In genomic region chr20:8019178-8019997, GRCh38 we compare ENCODE assay signal across 8 cellular contexts. TPM values are rescaled to one million over a fixed set of nuclear protein-coding genes. Genes with fewer than 3 reads are reported as not detected.
DNase-seq lines count a peak whose midpoint lies in the region; ATAC-seq and FAIRE-seq lines count a peak whose summit lies in the region.

A gene with protein sequence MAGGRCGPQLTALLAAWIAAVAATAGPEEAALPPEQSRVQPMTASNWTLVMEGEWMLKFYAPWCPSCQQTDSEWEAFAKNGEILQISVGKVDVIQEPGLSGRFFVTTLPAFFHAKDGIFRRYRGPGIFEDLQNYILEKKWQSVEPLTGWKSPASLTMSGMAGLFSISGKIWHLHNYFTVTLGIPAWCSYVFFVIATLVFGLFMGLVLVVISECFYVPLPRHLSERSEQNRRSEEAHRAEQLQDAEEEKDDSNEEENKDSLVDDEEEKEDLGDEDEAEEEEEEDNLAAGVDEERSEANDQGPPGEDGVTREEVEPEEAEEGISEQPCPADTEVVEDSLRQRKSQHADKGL (minus strand): TSS chr20:8019761. CDS start chr20:8019613, 148 bp downstream.

- peaks cover 4% of the 10 kb centered on the region for H3K36me3 Mint-ChIP-seq in activated CD4-positive, alpha-beta T cell treated with anti-CD3 and anti-CD28 coated beads, Interleukin-2, amount 10 ng/mL, durations not matched to agents 7 days and 5 days (ENCODE audit: low read depth)

- peak; percentile 95 for FAIRE-seq in GM19239 (lab: Jason Lieb, UNC)

- CTCF ChIA-PET in activated CD4-positive, alpha-beta T cell treated with anti-CD3 and anti-CD28 coated beads, Interleukin-2, amount 10 ng/mL, durations not matched to agents 7 days and 5 days (lab: Charles Lee) = no interaction called here

- H3K27ac ChIP-seq in BLaER1 = peak within 1 kb of the TSS; percentile 95

- peaks cover 19% of the 10 kb centered on the region for H3K4me1 Mint-ChIP-seq in activated CD4-positive, alpha-beta T cell treated with anti-CD3 and anti-CD28 coated beads, Interleukin-2, amount 10 ng/mL, durations not matched to agents 7 days and 5 days

- peak within 1 kb of the TSS; percentile 87 for H3K4me3 Mint-ChIP-seq in activated CD4-positive, alpha-beta T cell treated with anti-CD3 and anti-CD28 coated beads, Interleukin-2, amount 10 ng/mL, durations not matched to agents 7 days and 5 days

- ATAC-seq in HG03457 (IDR thresholded peaks at IDR 0.05; ENCODE audit: unreplicated experiment) (peak; percentile 84), left lobe of liver (peak; percentile 96)

- peaks cover 11% of the 10 kb centered on the region for H3K36me3 ChIP-seq in BLaER1

- peaks cover 2% of the 10 kb centered on the region for H3K27me3 Mint-ChIP-seq in activated CD4-positive, alpha-beta T cell treated with anti-CD3 and anti-CD28 coated beads, Interleukin-2, amount 10 ng/mL, durations not matched to agents 7 days and 5 days

- no peaks in the 10 kb centered on the region for H3K9me3 Mint-ChIP-seq in activated CD4-positive, alpha-beta T cell treated with anti-CD3 and anti-CD28 coated beads, Interleukin-2, amount 10 ng/mL, durations not matched to agents 7 days and 5 days

- POLR2A ChIA-PET in activated CD4-positive, alpha-beta T cell treated with anti-CD3 and anti-CD28 coated beads, Interleukin-2, amount 10 ng/mL, durations not matched to agents 7 days and 5 days (lab: Charles Lee) = interaction anchor here (0.6 kb wide), 1 partner anchor 341 kb away, joined by 3 read pairs; no protein-coding TSS in a partner anchor

- peak within 1 kb of the TSS; percentile 89 for H3K4me2 ChIP-seq in BLaER1

- peak within 1 kb of the TSS; percentile 89 for H3K27ac Mint-ChIP-seq in activated CD4-positive, alpha-beta T cell treated with anti-CD3 and anti-CD28 coated beads, Interleukin-2, amount 10 ng/mL, durations not matched to agents 7 days and 5 days

- H3K4me1 ChIP-seq in BLaER1 = peaks cover 39% of the 10 kb centered on the region

- H3K9ac ChIP-seq in BLaER1 = peak within 1 kb of the TSS; percentile 96

- H3K27me3 ChIP-seq in BLaER1 = no peaks in the 10 kb centered on the region

- peaks cover 30% of the 10 kb centered on the region for H4K20me1 ChIP-seq in BLaER1

- DNase-seq in GM19239 (ENCODE audit: insufficient read length, low spot score) (peak; percentile 67), NCI-H524 (lab: John Stamatoyannopoulos, UW) (peak; percentile 92 to 96), cortex of kidney (lab: John Stamatoyannopoulos, UW) (peak; percentile 27), left lobe of liver (ENCODE audit: low spot score) (peak; percentile 99)
- peak; percentile 89 for DNase-seq in activated CD4-positive, alpha-beta T cell treated with anti-CD3 and anti-CD28 coated beads, Interleukin-2, amount 10 ng/mL, durations not matched to agents 7 days and 5 days
- DNase-seq in stimulated activated CD4-positive, alpha-beta T cell treated with anti-CD3 and anti-CD28 coated beads, Interleukin-2, amount 100 ng/mL, for 4 hours (ENCODE audit: low read depth) = peak; percentile 80

- H3K4me3 ChIP-seq in BLaER1 = peak within 1 kb of the TSS; percentile 89

- H3K9me3 ChIP-seq in BLaER1 = no peaks in the 10 kb centered on the region

RNA-seq across cellular contexts. Expression of the gene that starts here (rescaled TPM):
- 10 to 100 TPM; 41.4 to 44.8 TPM for total RNA-seq in activated CD4-positive, alpha-beta T cell treated with anti-CD3 and anti-CD28 coated beads, Interleukin-2, amount 10 ng/mL, durations not matched to agents 7 days and 5 days
- total RNA-seq in left lobe of liver = 30.5 TPM

Comparison
In these comparisons a context has a peak if more than half of its experiments do, and no peak if none do; other contexts are left out.
1. Peak in every context shown above with its lines: DNase-seq, ATAC-seq, H3K4me3 ChIP-seq and H3K27ac ChIP-seq.
2. DNase-seq: peak in every context shown above with its lines; median percentile 99 in left lobe of liver; 94 in NCI-H524; 89 in activated CD4-positive, alpha-beta T cell treated with anti-CD3 and anti-CD28 coated beads, Interleukin-2, amount 10 ng/mL, durations not matched to agents 7 days and 5 days; 80 in stimulated activated CD4-positive, alpha-beta T cell treated with anti-CD3 and anti-CD28 coated beads, Interleukin-2, amount 100 ng/mL, for 4 hours; 67 in GM19239; 27 in cortex of kidney.